Comparison of ENCODE assay signal across 8 cellular contexts in the genomic region with DNA sequence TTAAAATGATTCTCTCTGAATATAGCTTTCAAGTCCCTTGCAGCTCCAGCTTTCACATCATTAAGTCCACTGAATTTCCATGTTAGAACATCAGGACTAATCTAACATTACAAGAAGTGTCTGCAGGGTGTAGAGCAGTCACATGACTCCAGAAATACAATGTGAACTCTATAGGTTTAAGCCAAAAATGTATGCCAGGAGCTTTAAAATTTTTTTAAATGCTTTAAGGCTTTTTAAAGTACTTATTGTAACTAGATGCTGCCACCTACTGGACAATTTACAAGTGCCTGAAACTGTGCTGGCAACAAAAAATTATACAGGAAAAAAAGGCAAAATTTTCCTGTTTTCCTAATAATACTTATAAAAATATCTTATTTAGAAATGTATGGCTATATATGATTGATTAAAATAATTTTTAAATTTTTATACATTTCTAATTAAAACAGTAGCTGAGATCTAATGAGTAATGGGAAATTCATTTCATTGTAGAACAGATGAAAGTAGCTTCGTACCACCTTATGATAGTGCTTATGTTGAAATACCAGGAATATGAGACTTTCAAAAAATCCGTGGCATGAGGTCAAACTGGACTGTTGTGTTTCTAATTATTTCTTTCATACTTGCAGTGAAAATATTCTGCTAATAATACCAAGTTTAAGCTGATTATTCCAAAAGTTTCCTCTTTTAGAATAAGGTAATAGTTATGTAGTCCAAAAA. TPM values are rescaled to one million over a fixed set of nuclear protein-coding genes. Genes with fewer than 3 reads are reported as not detected.
DNase-seq lines count a peak whose midpoint lies in the region; ATAC-seq, FAIRE-seq and TF ChIP-seq lines count a peak whose summit lies in the region.

No MANE protein-coding gene starts in this region.

- H3K9me3 Mint-ChIP-seq in natural killer cell: no peaks in the 10 kb centered on the region
- H3K9me3 Mint-ChIP-seq in natural killer cell treated with Interleukin-12 subunit alpha and Interleukin-12 subunit beta and Interleukin-15 and Interleukin-18, amount 100 ng/mL, for 72 hours: no peaks in the 10 kb centered on the region

- intact Hi-C loops in natural killer cell (cut with micrococcal nuclease): loop anchor here (1.0 to 5.0 kb wide), 5 partner anchors 71 to 1050 kb away; no protein-coding TSS in a partner anchor

- H3K4me1 Mint-ChIP-seq in natural killer cell: no peaks in the 10 kb centered on the region
- H3K4me1 Mint-ChIP-seq in natural killer cell treated with Interleukin-12 subunit alpha and Interleukin-12 subunit beta and Interleukin-15 and Interleukin-18, amount 100 ng/mL, for 72 hours (ENCODE audit: low read depth in 2 of 2): no peaks in the 10 kb centered on the region

- DNase-seq in natural killer cell (no peak), NCI-H146 treated with DMSO at 0.1 percent for 48 hours (lab: John Stamatoyannopoulos, UW; ENCODE audit: unreplicated experiment) (peak; percentile 20), globus pallidus (ENCODE audit: low spot score) (peak; percentile 40), smooth muscle cell (lab: John Stamatoyannopoulos, UW; ENCODE audit: unreplicated experiment) (no peak)
- no peak for DNase-seq in natural killer cell treated with Interleukin-12 subunit alpha and Interleukin-12 subunit beta and Interleukin-15 and Interleukin-18, amount 100 ng/mL, for 72 hours (ENCODE audit: low spot score)
- no peak for DNase-seq in stimulated activated CD4-positive, alpha-beta T cell treated with anti-CD3 and anti-CD28 coated beads, Interleukin-4, amount 100 ng/mL, for 4 hours

- no peaks in the 10 kb centered on the region for H3K4me1 ChIP-seq in smooth muscle cell (ENCODE audit: low read depth)

- peak; percentile 94 for FAIRE-seq in TTC549 (lab: Jason Lieb, UNC)

- no peak overlapping the region for H3K4me3 Mint-ChIP-seq in natural killer cell
- H3K4me3 Mint-ChIP-seq in natural killer cell treated with Interleukin-12 subunit alpha and Interleukin-12 subunit beta and Interleukin-15 and Interleukin-18, amount 100 ng/mL, for 72 hours: no peak overlapping the region

- H3K36me3 ChIP-seq in smooth muscle cell (ENCODE audit: low read depth): no peaks in the 10 kb centered on the region

- no peaks in the 10 kb centered on the region for H3K27me3 ChIP-seq in smooth muscle cell (ENCODE audit: low read depth)

- H3K4me2 ChIP-seq in smooth muscle cell: no peak overlapping the region

- TF ChIP-seq CTCF in natural killer cell (IDR thresholded peaks at IDR 0.05): peak; percentile 88
- TF ChIP-seq CTCF in smooth muscle cell (IDR thresholded peaks at IDR 0.05; ENCODE audit: borderline replicate concordance, insufficient read depth, poor library complexity, severe bottlenecking): peak; percentile 96

- H3K27me3 Mint-ChIP-seq in natural killer cell (ENCODE audit: low read depth in 2 of 2): no peaks in the 10 kb centered on the region
- peaks cover 0 to 2% of the 10 kb centered on the region in 2 donors for H3K27me3 Mint-ChIP-seq in natural killer cell treated with Interleukin-12 subunit alpha and Interleukin-12 subunit beta and Interleukin-15 and Interleukin-18, amount 100 ng/mL, for 72 hours

- H3K9ac ChIP-seq in smooth muscle cell (ENCODE audit: low read depth): no peak overlapping the region

- no peak overlapping the region for H3K27ac Mint-ChIP-seq in natural killer cell
- H3K27ac Mint-ChIP-seq in natural killer cell treated with Interleukin-12 subunit alpha and Interleukin-12 subunit beta and Interleukin-15 and Interleukin-18, amount 100 ng/mL, for 72 hours: no peak overlapping the region

- H4K20me1 ChIP-seq in smooth muscle cell (ENCODE audit: low read depth): no peaks in the 10 kb centered on the region

- no peak overlapping the region for H3K27ac ChIP-seq in smooth muscle cell (ENCODE audit: low read depth)

- WGBS in smooth muscle cell (ENCODE audit: low lambda C conversion rate): 49% methylated on average over 2 of the region's 2 CpGs

- no peaks in the 10 kb centered on the region for H3K36me3 Mint-ChIP-seq in natural killer cell
- no peaks in the 10 kb centered on the region for H3K36me3 Mint-ChIP-seq in natural killer cell treated with Interleukin-12 subunit alpha and Interleukin-12 subunit beta and Interleukin-15 and Interleukin-18, amount 100 ng/mL, for 72 hours

- no peaks in the 10 kb centered on the region for H3K9me3 ChIP-seq in smooth muscle cell (replicated peaks; ENCODE audit: low read depth)

- H2AFZ ChIP-seq in smooth muscle cell (ENCODE audit: low read depth): no peak overlapping the region

- H3F3A ChIP-seq in smooth muscle cell (ENCODE audit: low read depth): no peaks in the 10 kb centered on the region

- no peak overlapping the region for H3K4me3 ChIP-seq in smooth muscle cell

- ATAC-seq in natural killer cell: peak in 1 of 3 donors; percentile 53
- no peak for ATAC-seq in natural killer cell treated with Interleukin-12 subunit alpha and Interleukin-12 subunit beta and Interleukin-15 and Interleukin-18, amount 100 ng/mL, for 72 hours
- no peak for ATAC-seq in HG03039 (IDR thresholded peaks at IDR 0.05; ENCODE audit: unreplicated experiment)

- H3K79me2 ChIP-seq in smooth muscle cell (ENCODE audit: low read depth): no peaks in the 10 kb centered on the region

RNA-seq across cellular contexts. Expression of a gene that starts 25.7 kb away (rescaled TPM):
- total RNA-seq in natural killer cell (1 to 10 TPM; 1.1 to 2.3 (median 1.8) TPM), smooth muscle cell (0.13 and 2.8 TPM in 2 replicates)
- 1 to 10 TPM in 1 of 2 donors, under 1 TPM in 1; 0.31 to 1.5 TPM for total RNA-seq in natural killer cell treated with Interleukin-12 subunit alpha and Interleukin-12 subunit beta and Interleukin-15 and Interleukin-18, amount 100 ng/mL, for 72 hours
- polyA plus RNA-seq in smooth muscle cell: 0.43 and 0.59 TPM in 2 replicates

Comparison
In these comparisons a context has a peak if more than half of its experiments do, and no peak if none do; other contexts are left out.
1. DNase-seq: peak in NCI-H146 treated with DMSO at 0.1 percent for 48 hours (single experiment) and globus pallidus (single experiment); none in natural killer cell (single experiment), natural killer cell treated with Interleukin-12 subunit alpha and Interleukin-12 subunit beta and Interleukin-15 and Interleukin-18, amount 100 ng/mL, for 72 hours (single experiment), smooth muscle cell (single experiment) and stimulated activated CD4-positive, alpha-beta T cell treated with anti-CD3 and anti-CD28 coated beads, Interleukin-4, amount 100 ng/mL, for 4 hours (0 of 2).